Comparison of ENCODE assay signal across 1 cellular context in the genomic region with DNA sequence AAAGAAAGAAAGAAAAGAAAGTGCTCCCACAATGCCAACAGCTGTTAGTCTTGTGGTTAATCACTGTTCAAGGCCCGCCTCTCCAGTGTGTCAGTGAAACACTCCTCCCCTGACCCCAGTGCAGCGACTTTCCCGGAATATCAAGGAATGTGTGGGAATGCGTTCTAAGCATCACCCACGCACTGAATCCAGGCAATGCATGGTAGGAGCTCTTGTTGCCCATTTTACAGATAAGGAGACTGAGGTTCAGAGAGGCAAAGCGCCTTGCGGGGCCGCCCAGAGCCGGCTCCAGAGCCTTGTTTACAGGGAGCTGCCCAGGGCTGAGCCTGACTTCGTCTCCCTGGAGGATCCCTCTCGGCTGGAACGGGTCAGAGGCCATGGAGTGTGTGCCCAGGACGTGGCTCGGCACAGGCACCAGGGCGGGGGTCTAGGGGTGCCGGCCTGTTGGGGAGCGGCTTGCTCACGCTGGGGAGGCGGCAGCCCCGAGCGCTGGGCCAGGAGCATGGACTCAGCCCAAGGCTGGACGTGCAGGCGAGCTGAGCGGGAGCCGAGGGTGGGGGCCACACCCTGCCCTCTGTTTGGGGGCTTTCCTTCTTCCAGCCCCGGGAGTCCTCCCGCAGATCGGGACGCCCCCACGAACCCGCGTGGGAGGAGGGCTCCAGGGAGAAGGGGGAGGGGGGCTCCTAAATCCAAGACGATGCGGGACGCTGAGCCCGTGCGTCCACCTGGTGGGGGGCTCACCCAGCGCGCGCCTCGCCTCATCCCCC.
TF ChIP-seq lines count a peak whose summit lies in the region.

No MANE protein-coding gene starts in this region.

TF ChIP-seq in GM12878, 131 proteins besides CTCF, POLR2A, EP300 and RAD21 (continues in another document):
- no peak for TF ChIP-seq ZNF592 (IDR thresholded peaks at IDR 0.05)
- TF ChIP-seq MEF2B (IDR thresholded peaks at IDR 0.05; ENCODE audit: partially characterized antibody, poor library complexity, severe bottlenecking): peak; percentile 64
- TF ChIP-seq NRF1 (conservative IDR thresholded peaks at IDR 0.05; ENCODE audit: low read depth, low read length): no peak
- TF ChIP-seq, protein P1, sequence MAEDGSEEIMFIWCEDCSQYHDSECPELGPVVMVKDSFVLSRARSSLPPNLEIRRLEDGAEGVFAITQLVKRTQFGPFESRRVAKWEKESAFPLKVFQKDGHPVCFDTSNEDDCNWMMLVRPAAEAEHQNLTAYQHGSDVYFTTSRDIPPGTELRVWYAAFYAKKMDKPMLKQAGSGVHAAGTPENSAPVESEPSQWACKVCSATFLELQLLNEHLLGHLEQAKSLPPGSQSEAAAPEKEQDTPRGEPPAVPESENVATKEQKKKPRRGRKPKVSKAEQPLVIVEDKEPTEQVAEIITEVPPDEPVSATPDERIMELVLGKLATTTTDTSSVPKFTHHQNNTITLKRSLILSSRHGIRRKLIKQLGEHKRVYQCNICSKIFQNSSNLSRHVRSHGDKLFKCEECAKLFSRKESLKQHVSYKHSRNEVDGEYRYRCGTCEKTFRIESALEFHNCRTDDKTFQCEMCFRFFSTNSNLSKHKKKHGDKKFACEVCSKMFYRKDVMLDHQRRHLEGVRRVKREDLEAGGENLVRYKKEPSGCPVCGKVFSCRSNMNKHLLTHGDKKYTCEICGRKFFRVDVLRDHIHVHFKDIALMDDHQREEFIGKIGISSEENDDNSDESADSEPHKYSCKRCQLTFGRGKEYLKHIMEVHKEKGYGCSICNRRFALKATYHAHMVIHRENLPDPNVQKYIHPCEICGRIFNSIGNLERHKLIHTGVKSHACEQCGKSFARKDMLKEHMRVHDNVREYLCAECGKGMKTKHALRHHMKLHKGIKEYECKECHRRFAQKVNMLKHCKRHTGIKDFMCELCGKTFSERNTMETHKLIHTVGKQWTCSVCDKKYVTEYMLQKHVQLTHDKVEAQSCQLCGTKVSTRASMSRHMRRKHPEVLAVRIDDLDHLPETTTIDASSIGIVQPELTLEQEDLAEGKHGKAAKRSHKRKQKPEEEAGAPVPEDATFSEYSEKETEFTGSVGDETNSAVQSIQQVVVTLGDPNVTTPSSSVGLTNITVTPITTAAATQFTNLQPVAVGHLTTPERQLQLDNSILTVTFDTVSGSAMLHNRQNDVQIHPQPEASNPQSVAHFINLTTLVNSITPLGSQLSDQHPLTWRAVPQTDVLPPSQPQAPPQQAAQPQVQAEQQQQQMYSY (CRISPR knock-in tag; IDR thresholded peaks at IDR 0.05): no peak
- TF ChIP-seq, protein P2, sequence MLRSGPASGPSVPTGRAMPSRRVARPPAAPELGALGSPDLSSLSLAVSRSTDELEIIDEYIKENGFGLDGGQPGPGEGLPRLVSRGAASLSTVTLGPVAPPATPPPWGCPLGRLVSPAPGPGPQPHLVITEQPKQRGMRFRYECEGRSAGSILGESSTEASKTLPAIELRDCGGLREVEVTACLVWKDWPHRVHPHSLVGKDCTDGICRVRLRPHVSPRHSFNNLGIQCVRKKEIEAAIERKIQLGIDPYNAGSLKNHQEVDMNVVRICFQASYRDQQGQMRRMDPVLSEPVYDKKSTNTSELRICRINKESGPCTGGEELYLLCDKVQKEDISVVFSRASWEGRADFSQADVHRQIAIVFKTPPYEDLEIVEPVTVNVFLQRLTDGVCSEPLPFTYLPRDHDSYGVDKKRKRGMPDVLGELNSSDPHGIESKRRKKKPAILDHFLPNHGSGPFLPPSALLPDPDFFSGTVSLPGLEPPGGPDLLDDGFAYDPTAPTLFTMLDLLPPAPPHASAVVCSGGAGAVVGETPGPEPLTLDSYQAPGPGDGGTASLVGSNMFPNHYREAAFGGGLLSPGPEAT (IDR thresholded peaks at IDR 0.05; ENCODE audit: low read depth): peak; percentile 63; the same call in 1 of the 2 replicates
- TF ChIP-seq E2F8 (IDR thresholded peaks at IDR 0.05; ENCODE audit: low read depth, partially characterized antibody): no peak
- TF ChIP-seq CHD1 (IDR thresholded peaks at IDR 0.05; ENCODE audit: low read depth, low read length): no peak
- no peak for TF ChIP-seq TAF1 (IDR thresholded peaks at IDR 0.05; ENCODE audit: borderline replicate concordance, low read depth, low read length)
- TF ChIP-seq SUPT20H (IDR thresholded peaks at IDR 0.05; ENCODE audit: borderline replicate concordance, control insufficient read depth, low read depth, low read length): no peak
- TF ChIP-seq STAT1 (conservative IDR thresholded peaks at IDR 0.05): no peak
- peak; percentile 53 for TF ChIP-seq EED (IDR thresholded peaks at IDR 0.05; ENCODE audit: low read depth)
- no peak for TF ChIP-seq SKIL (IDR thresholded peaks at IDR 0.05; ENCODE audit: low read depth, poor library complexity, severe bottlenecking)
- TF ChIP-seq KAT2A (conservative IDR thresholded peaks at IDR 0.05; ENCODE audit: control insufficient read depth, low read depth, low read length): no peak
- TF ChIP-seq ZBTB40 (IDR thresholded peaks at IDR 0.05; ENCODE audit: borderline replicate concordance): no peak
- TF ChIP-seq, protein P3, sequence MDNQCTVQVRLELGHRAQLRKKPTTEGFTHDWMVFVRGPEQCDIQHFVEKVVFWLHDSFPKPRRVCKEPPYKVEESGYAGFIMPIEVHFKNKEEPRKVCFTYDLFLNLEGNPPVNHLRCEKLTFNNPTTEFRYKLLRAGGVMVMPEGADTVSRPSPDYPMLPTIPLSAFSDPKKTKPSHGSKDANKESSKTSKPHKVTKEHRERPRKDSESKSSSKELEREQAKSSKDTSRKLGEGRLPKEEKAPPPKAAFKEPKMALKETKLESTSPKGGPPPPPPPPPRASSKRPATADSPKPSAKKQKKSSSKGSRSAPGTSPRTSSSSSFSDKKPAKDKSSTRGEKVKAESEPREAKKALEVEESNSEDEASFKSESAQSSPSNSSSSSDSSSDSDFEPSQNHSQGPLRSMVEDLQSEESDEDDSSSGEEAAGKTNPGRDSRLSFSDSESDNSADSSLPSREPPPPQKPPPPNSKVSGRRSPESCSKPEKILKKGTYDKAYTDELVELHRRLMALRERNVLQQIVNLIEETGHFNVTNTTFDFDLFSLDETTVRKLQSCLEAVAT (IDR thresholded peaks at IDR 0.05): 0 out of 2 replicates have a peak, but pooled peaks have one; percentile 58
- TF ChIP-seq SMC3 (IDR thresholded peaks at IDR 0.05; ENCODE audit: borderline replicate concordance, low read length): no peak
- TF ChIP-seq TCF7 (IDR thresholded peaks at IDR 0.05; ENCODE audit: borderline replicate concordance): no peak
- TF ChIP-seq ZBTB33 (IDR thresholded peaks at IDR 0.05): peak; percentile 71; the same call in 1 of the 2 replicates
- no peak for TF ChIP-seq ESRRA (IDR thresholded peaks at IDR 0.05; ENCODE audit: low read length)
- TF ChIP-seq ASH2L (IDR thresholded peaks at IDR 0.05; ENCODE audit: borderline replicate concordance, low read depth): no peak
- no peak for TF ChIP-seq CBX3 (IDR thresholded peaks at IDR 0.05; ENCODE audit: borderline replicate concordance, low read depth)
- no peak for TF ChIP-seq ZNF24 (IDR thresholded peaks at IDR 0.05)
- TF ChIP-seq NR2C2 (IDR thresholded peaks at IDR 0.05; ENCODE audit: borderline replicate concordance, control insufficient read depth, insufficient read length, low read depth): no peak
- no peak for TF ChIP-seq SIN3A (IDR thresholded peaks at IDR 0.05; ENCODE audit: low read depth, low read length)
- TF ChIP-seq TBL1XR1 (IDR thresholded peaks at IDR 0.05; ENCODE audit: low read depth, low read length): no peak
- no peak for TF ChIP-seq MTA3 (IDR thresholded peaks at IDR 0.05; ENCODE audit: borderline replicate concordance, low read length)
- no peak for TF ChIP-seq ZSCAN29 (IDR thresholded peaks at IDR 0.05)
